Comparison of ENCODE assay signal across 8 cellular contexts in the genomic region with DNA sequence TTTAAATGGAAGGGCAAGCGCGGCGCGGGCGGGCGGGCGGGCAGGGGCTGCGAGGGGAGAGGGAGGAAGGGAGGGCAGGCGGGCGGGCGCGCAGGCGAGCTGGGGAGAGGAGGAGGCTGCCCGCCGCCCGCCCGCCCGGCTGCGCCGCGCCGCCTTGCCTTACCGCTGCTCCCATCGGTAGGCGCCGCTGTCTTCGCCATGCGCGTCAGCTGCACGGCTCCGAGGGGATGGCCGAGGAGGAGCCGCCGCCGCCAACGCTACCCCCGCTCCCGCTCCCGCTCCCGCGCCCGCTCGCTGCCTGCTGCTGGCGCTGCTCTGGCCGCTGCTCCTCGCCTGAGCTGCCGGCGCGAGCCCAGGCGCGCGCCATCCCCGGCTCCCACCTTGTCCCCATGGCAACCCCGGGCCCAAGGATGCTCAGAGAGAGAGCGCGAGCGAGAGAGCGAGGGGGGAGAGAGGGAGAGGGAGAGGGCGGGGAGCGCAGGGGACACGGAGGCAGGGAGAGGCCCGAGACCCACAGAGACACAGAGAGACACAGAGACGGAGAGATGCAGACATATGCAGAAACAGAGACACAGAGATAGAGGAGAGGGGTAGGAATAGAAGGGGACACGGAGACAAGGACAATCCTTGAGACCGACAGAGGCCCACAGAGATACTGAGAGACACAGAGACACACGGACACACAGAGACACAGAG. TPM values are rescaled to one million over a fixed set of nuclear protein-coding genes. Genes with fewer than 3 reads are reported as not detected.
DNase-seq lines count a peak whose midpoint lies in the region; ATAC-seq and TF ChIP-seq lines count a peak whose summit lies in the region.

No MANE protein-coding gene starts in this region.

- ATAC-seq in foreskin keratinocyte = peak; percentile 88
- no peak for ATAC-seq in HG03469 (IDR thresholded peaks at IDR 0.05; ENCODE audit: unreplicated experiment)

- H3K36me3 ChIP-seq in neutrophil (no peaks in the 10 kb centered on the region), stomach smooth muscle (ENCODE audit: control insufficient read depth in 2 of 2, insufficient read depth in 2 of 2, low read length in 2 of 2) (no peaks in the 10 kb centered on the region)

- DNase-seq in EL (peak; percentile 79), LHCN-M2 (ENCODE audit: low read depth) (peak; percentile 70), RKO (ENCODE audit: low spot score) (peak; percentile 87), foreskin keratinocyte (peak in 1 of 2 donors; percentile 39)
- DNase-seq in activated effector memory CD4-positive, alpha-beta T cell treated with Interleukin-2 at 50 U/mL for 16 hours = peak; percentile 66

- no peak overlapping the region for H3K27ac ChIP-seq in foreskin keratinocyte
- peak overlapping the region; percentile 27 for H3K27ac ChIP-seq in neutrophil
- H3K27ac ChIP-seq in stomach smooth muscle (ENCODE audit: low read length) = no peak overlapping the region

- H3K9me3 ChIP-seq in neutrophil (no peaks in the 10 kb centered on the region), stomach smooth muscle (ENCODE audit: control insufficient read depth in 2 of 2, low read length in 2 of 2) (no peaks in the 10 kb centered on the region)

- H3K4me3 ChIP-seq in neutrophil (ENCODE audit: low read depth in 1 of 2, low read length in 1 of 2) (peak overlapping the region; percentile 44 to 62), stomach smooth muscle (ENCODE audit: low read length in 2 of 2) (peak overlapping the region; percentile 43 to 70)

- H3K4me1 ChIP-seq in foreskin keratinocyte (no peaks in the 10 kb centered on the region), neutrophil (ENCODE audit: control insufficient read depth in 1 of 2, insufficient read depth in 1 of 2, low read depth in 1 of 2, low read length in 1 of 2) (peaks cover 25 to 29% of the 10 kb centered on the region in 2 experiments), stomach smooth muscle (ENCODE audit: control insufficient read depth, insufficient read depth, low read length) (peaks cover 16% of the 10 kb centered on the region)

- H3K27me3 ChIP-seq in foreskin keratinocyte (peaks cover 69% of the 10 kb centered on the region), neutrophil (peaks cover 80% of the 10 kb centered on the region), stomach smooth muscle (ENCODE audit: control insufficient read depth in 1 of 2, insufficient read depth in 2 of 2, low read length in 2 of 2) (peaks cover 42 to 57% of the 10 kb centered on the region in 2 donors)

- peak overlapping the region in 1 of 2 donors; percentile 19 for H3K9ac ChIP-seq in stomach smooth muscle (ENCODE audit: low read length in 2 of 2)

- TF ChIP-seq CTCF in foreskin keratinocyte (conservative IDR thresholded peaks at IDR 0.05) = peak; percentile 71
- peak; percentile 50 for TF ChIP-seq CTCF in neutrophil (IDR thresholded peaks at IDR 0.05)

RNA-seq across cellular contexts. Expression of a gene that starts 40.3 kb away (rescaled TPM):
- total RNA-seq in LHCN-M2 (2014; rRNA removed) = 26.2 and 27.2 TPM in 2 replicates
- 15.2 TPM for polyA plus RNA-seq in LHCN-M2 (2012)
- total RNA-seq in foreskin keratinocyte = 33.2 and 35.1 TPM in 2 replicates
- 35.4 and 40.6 TPM in 2 replicates for polyA plus RNA-seq in foreskin keratinocyte

RNA-seq across cellular contexts. Expression of a gene that starts 43.0 kb away (rescaled TPM):
- total RNA-seq in LHCN-M2 (2014; rRNA removed) (7.2 and 7.8 TPM in 2 replicates), foreskin keratinocyte (13.5 and 15.1 TPM in 2 replicates)
- 7.2 TPM for polyA plus RNA-seq in LHCN-M2 (2012)
- polyA plus RNA-seq in foreskin keratinocyte = 7.2 and 7.5 TPM in 2 replicates

RNA-seq across cellular contexts. Expression of a gene that starts 44.9 kb away (rescaled TPM):
- total RNA-seq in LHCN-M2 (2014; rRNA removed) = 0.06 TPM in 1 of 2 replicates, not detected in the other
- 0.67 TPM for polyA plus RNA-seq in LHCN-M2 (2012)
- 34.4 and 37.3 TPM in 2 replicates for total RNA-seq in foreskin keratinocyte
- 49.6 and 59.3 TPM in 2 replicates for polyA plus RNA-seq in foreskin keratinocyte

Comparison
In these comparisons a context has a peak if more than half of its experiments do, and no peak if none do; other contexts are left out.
1. RNA of a gene that starts 44.9 kb away (total RNA-seq): 34.4 to 37.3 TPM in foreskin keratinocyte; 0.06 TPM in LHCN-M2; every median in the first group is over 10 times any median in the second.